11 cellular contexts compared by ENCODE assay signal in the genomic region with DNA sequence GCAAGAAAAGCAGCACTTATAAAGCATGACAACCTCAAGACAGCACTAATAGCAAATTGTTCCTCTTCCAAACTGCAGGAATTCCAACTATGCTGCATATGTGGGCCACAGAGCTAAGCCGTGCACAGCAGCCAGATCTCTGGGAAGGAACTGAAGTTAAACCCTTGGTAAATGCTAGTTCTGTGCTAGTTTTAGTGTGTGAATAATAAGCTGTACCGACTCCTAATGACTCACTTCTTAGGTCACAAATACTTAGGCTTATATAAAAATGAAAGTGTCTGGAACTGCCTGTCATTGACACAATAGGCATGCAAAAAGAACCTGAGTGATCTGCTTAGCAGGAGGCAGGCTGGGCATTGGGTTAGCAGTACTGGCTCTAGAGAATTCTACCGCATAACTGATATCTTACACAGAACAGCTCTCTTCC. TPM values are rescaled to one million over a fixed set of nuclear protein-coding genes. Genes with fewer than 3 reads are reported as not detected.
DNase-seq lines count a peak whose midpoint lies in the region; ATAC-seq and TF ChIP-seq lines count a peak whose summit lies in the region.
"Had no signal": no experiment of that assay in that cellular context is flagged by ENCODE, and none has a peak within 500 bp of the region (broad histone marks: within the 10 kb centered on the region; RNA-seq: fewer than 3 reads in every experiment).

No MANE protein-coding gene starts in this region.

- no peaks in the 10 kb centered on the region for H3K27me3 ChIP-seq in prostate gland (replicated peaks; ENCODE audit: insufficient read depth)

- no peak overlapping the region for H3K27ac ChIP-seq in prostate gland

- H3K4me3 ChIP-seq in retinal pigment epithelial cell (ENCODE audit: low read length) (no peak overlapping the region), prostate gland (no peak overlapping the region)

- ATAC-seq in left cardiac atrium = peak; percentile 35 to 69
- no peak for ATAC-seq in HG03457 (IDR thresholded peaks at IDR 0.05; ENCODE audit: unreplicated experiment)
- ATAC-seq in HG03378 (IDR thresholded peaks at IDR 0.05; ENCODE audit: unreplicated experiment) = no peak
- ATAC-seq: naive thymus-derived CD8-positive, alpha-beta T cell had no signal

- DNase-seq in ELR (ENCODE audit: low read depth) (peak; percentile 48), SW480 (ENCODE audit: low spot score) (peak; percentile 61), left cardiac atrium (no peak), retinal pigment epithelial cell (ENCODE audit: low read depth) (peak; percentile 98), SHP77 (lab: John Stamatoyannopoulos, UW) (no peak), prostate gland (ENCODE audit: low spot score) (no peak)
- DNase-seq: central memory CD4-positive, alpha-beta T cell; naive thymus-derived CD8-positive, alpha-beta T cell; NCI-H2029 had no signal

- TF ChIP-seq POLR2A in prostate gland (IDR thresholded peaks at IDR 0.05) = no peak

- no peaks in the 10 kb centered on the region for H3K9me3 ChIP-seq in prostate gland

- 27% methylated on average over 3 of the region's 3 CpGs for WGBS in prostate gland

- no peaks in the 10 kb centered on the region for H3K36me3 ChIP-seq in prostate gland

- intact Hi-C loops in left cardiac atrium (cut with DNase I) = no loop called here
- intact Hi-C loops in prostate gland (cut with DNase I) = no loop called here

- no peaks in the 10 kb centered on the region for H3K4me1 ChIP-seq in prostate gland (replicated peaks)

- no peak for TF ChIP-seq CTCF in retinal pigment epithelial cell (conservative IDR thresholded peaks at IDR 0.05; ENCODE audit: low read depth, low read length)
- no peak for TF ChIP-seq CTCF in prostate gland (IDR thresholded peaks at IDR 0.05)

RNA-seq across cellular contexts. Expression of gene GTF3A, which starts 21.2 kb away (rescaled TPM):
- 100 to 1,000 TPM; 159 to 172 TPM for total RNA-seq in left cardiac atrium
- total RNA-seq in prostate gland = 100 to 1,000 TPM in 1 of 2 donors, 10 to 100 TPM in 1; 95.0 to 142 TPM

RNA-seq across cellular contexts. Expression of gene MTIF3, which starts 47.1 kb away (rescaled TPM):
- total RNA-seq in left cardiac atrium (100 to 1,000 TPM in 1 of 2 donors, 10 to 100 TPM in 1; 91.0 to 101 TPM), prostate gland (10 to 100 TPM; 44.8 to 52.3 TPM)

Comparison
In these comparisons a context has a peak if more than half of its experiments do, and no peak if none do; other contexts are left out.
1. DNase-seq: peak in ELR (single experiment), SW480 (single experiment) and retinal pigment epithelial cell (single experiment); none in left cardiac atrium (single experiment), SHP77 (0 of 2) and prostate gland (single experiment).
2. ATAC-seq: peak in left cardiac atrium (2 of 2); none in HG03457 (single experiment) and HG03378 (single experiment).